ENCODE assay signal across 8 cellular contexts in the genomic region with DNA sequence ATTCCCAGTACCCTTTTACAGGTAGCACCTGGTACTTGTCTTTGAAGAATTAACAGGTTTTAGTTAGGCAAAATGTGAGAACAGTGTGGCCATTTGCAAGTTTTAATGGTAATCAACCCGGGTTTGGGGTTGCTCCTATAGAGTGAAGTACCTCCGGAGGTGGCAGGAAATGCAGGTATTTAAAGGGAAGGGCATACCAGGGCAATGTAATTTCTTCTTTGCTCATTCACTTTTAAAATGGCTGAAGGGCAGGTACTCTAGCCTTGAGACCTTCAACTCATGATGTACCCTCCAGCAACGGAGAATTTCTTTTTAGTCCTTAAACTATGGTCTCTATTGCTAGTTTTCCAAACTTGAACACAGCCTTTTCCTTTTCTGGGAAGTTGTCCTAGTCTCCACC. TPM values are rescaled to one million over a fixed set of nuclear protein-coding genes. Genes with fewer than 3 reads are reported as not detected.
DNase-seq lines count a peak whose midpoint lies in the region; ATAC-seq, FAIRE-seq and TF ChIP-seq lines count a peak whose summit lies in the region.

No MANE protein-coding gene starts in this region.

- no peak overlapping the region for H2BK120ac ChIP-seq in mesenchymal stem cell (ENCODE audit: low read depth, low read length)

- H3K4ac ChIP-seq in mesenchymal stem cell (ENCODE audit: low read depth in 1 of 2, low read length in 2 of 2): no peak overlapping the region

- TF ChIP-seq CTCF in right atrium auricular region (IDR thresholded peaks at IDR 0.05): no peak
- TF ChIP-seq CTCF in brain (conservative IDR thresholded peaks at IDR 0.05): no peak

- H3K27me3 ChIP-seq in right atrium auricular region (no peaks in the 10 kb centered on the region), mesenchymal stem cell (ENCODE audit: control insufficient read depth in 1 of 2, insufficient read depth in 1 of 2, low read length in 2 of 2) (no peaks in the 10 kb centered on the region), aorta (ENCODE audit: control insufficient read depth in 1 of 2, insufficient read depth in 2 of 2, low read length in 1 of 2) (no peaks in the 10 kb centered on the region)

- peak overlapping the region; percentile 97 to 100 (median 100) for H3K27ac Mint-ChIP-seq in brain

- H3K4me1 ChIP-seq in right atrium auricular region (peaks cover 0 to 41% of the 10 kb centered on the region in 2 donors), mesenchymal stem cell (ENCODE audit: control insufficient read depth, insufficient read depth, low read depth, low read length) (peaks cover 6% of the 10 kb centered on the region), aorta (ENCODE audit: control insufficient read depth in 1 of 2, insufficient read depth in 2 of 2, low read length in 2 of 2) (no peaks in the 10 kb centered on the region)

- ATAC-seq in left ventricle myocardium superior: no peak
- no peak for ATAC-seq in aorta (ENCODE audit: low FRiP score)
- ATAC-seq in HG03354 (IDR thresholded peaks at IDR 0.05; ENCODE audit: poor library complexity, severe bottlenecking, unreplicated experiment): no peak

- H3K9me3 Mint-ChIP-seq in brain: peaks cover 0 to 5% (median 0%) of the 10 kb centered on the region in 5 experiments

- peak overlapping the region; percentile 54 for H3K4me2 ChIP-seq in mesenchymal stem cell (ENCODE audit: low read length, poor library complexity, severe bottlenecking)

- no peak for DNase-seq in right atrium auricular region (ENCODE audit: low spot score)
- no peak for DNase-seq in left ventricle myocardium superior
- DNase-seq in mesenchymal stem cell: no peak
- DNase-seq in aorta: no peak
- DNase-seq in HTR-8/SVneo (ENCODE audit: insufficient read length, low spot score): no peak
- DNase-seq in NCI-H510A treated with DMSO at 0.1 percent for 48 hours (lab: John Stamatoyannopoulos, UW): no peak

- 8% methylated on average over 2 of the region's 3 CpGs for WGBS in mesenchymal stem cell
- 25 to 32% methylated on average over 3 of the region's 3 CpGs for WGBS in aorta, 2 donors

- H3K36me3 ChIP-seq in right atrium auricular region (no peaks in the 10 kb centered on the region), mesenchymal stem cell (ENCODE audit: control insufficient read depth in 1 of 2, insufficient read depth in 2 of 2, low read depth in 1 of 2, low read length in 2 of 2) (peaks cover 0 to 8% of the 10 kb centered on the region in 2 experiments), aorta (ENCODE audit: control insufficient read depth in 1 of 2, insufficient read depth in 2 of 2, low read length in 1 of 2) (no peaks in the 10 kb centered on the region)

- intact Hi-C loops in left ventricle myocardium superior (cut with micrococcal nuclease) (no loop called here), aorta (cut with DNase I) (loop anchor here in 1 of 2 donors (2.0 kb wide), 2 partner anchors 24 to 88 kb away; a partner anchor contains a TSS)

- no peak overlapping the region for H2AFZ ChIP-seq in mesenchymal stem cell (ENCODE audit: low read depth, low read length)

- H4K91ac ChIP-seq in mesenchymal stem cell (ENCODE audit: low read length): no peak overlapping the region

- H3K79me1 ChIP-seq in mesenchymal stem cell (replicated peaks; ENCODE audit: low read length, poor library complexity, severe bottlenecking): peaks cover 6% of the 10 kb centered on the region

- H3K18ac ChIP-seq in mesenchymal stem cell (ENCODE audit: low read depth in 1 of 2, low read length in 2 of 2): no peak overlapping the region

- H4K8ac ChIP-seq in mesenchymal stem cell (ENCODE audit: low read length): no peak overlapping the region

- H3K4me3 ChIP-seq in right atrium auricular region (no peak overlapping the region), mesenchymal stem cell (ENCODE audit: insufficient read depth in 1 of 2, low read depth in 1 of 2, low read length in 2 of 2) (peak overlapping the region in 1 of 2 experiments; percentile 91), aorta (ENCODE audit: low read length in 2 of 2) (no peak overlapping the region)

- H2BK12ac ChIP-seq in mesenchymal stem cell (ENCODE audit: low read length in 2 of 2): no peak overlapping the region

- H3K27me3 Mint-ChIP-seq in brain: peaks cover 7% of the 10 kb centered on the region

- peak overlapping the region; percentile 98 for H3K9ac ChIP-seq in mesenchymal stem cell (ENCODE audit: low read length)

- no peak overlapping the region for H2BK15ac ChIP-seq in mesenchymal stem cell (ENCODE audit: low read depth, poor library complexity, severe bottlenecking)

- H3K4me3 Mint-ChIP-seq in brain: peak overlapping the region; percentile 86 to 97 (median 92)

- H3K9me3 ChIP-seq in right atrium auricular region (no peaks in the 10 kb centered on the region), mesenchymal stem cell (ENCODE audit: control insufficient read depth, low read length) (no peaks in the 10 kb centered on the region), aorta (ENCODE audit: control insufficient read depth, low read length) (no peaks in the 10 kb centered on the region)

- H2AK5ac ChIP-seq in mesenchymal stem cell (ENCODE audit: low read length, severe bottlenecking): peak overlapping the region; percentile 60

- peaks cover 23% of the 10 kb centered on the region for H3K36me3 Mint-ChIP-seq in brain

- peaks cover 62% of the 10 kb centered on the region for H3K4me1 Mint-ChIP-seq in brain

- no peak overlapping the region for H3K14ac ChIP-seq in mesenchymal stem cell (ENCODE audit: low read length in 2 of 2)

- no peak overlapping the region for H3K23ac ChIP-seq in mesenchymal stem cell (ENCODE audit: low read length in 2 of 2)

- no peak overlapping the region for H2BK5ac ChIP-seq in mesenchymal stem cell (ENCODE audit: low read depth, low read length, poor library complexity, severe bottlenecking)

- peak overlapping the region; percentile 97 to 100 for H3K27ac ChIP-seq in right atrium auricular region
- H3K27ac ChIP-seq in mesenchymal stem cell (ENCODE audit: low read length, poor library complexity, severe bottlenecking): peak overlapping the region; percentile 99
- peak overlapping the region; percentile 81 to 91 for H3K27ac ChIP-seq in aorta (ENCODE audit: low read depth in 1 of 2, low read length in 2 of 2)

- FAIRE-seq in HTR-8/SVneo (lab: Jason Lieb, UNC): no peak

RNA-seq across cellular contexts. Expression of a gene that starts 1.3 kb away (rescaled TPM):
- 10 to 100 TPM; 50.4 to 56.3 TPM for total RNA-seq in right atrium auricular region
- 74.3 TPM for total RNA-seq in left ventricle myocardium superior
- 41.9 TPM for polyA plus RNA-seq in brain (ENCODE audit: insufficient read depth, low read depth, low replicate concordance)
- polyA plus RNA-seq in mesenchymal stem cell (2013, experiment 1 of 2): 154 TPM
- 164 TPM for polyA plus RNA-seq in mesenchymal stem cell (2013, experiment 2 of 2)
- total RNA-seq in aorta: 100 to 1,000 TPM in 1 of 2 donors, 10 to 100 TPM in 1; 56.1 to 135 TPM
- 10 to 100 TPM; 51.3 to 54.0 TPM for polyA plus RNA-seq in aorta

RNA-seq across cellular contexts. Expression of a gene that starts 24.2 kb away (rescaled TPM):
- total RNA-seq in right atrium auricular region (10 to 100 TPM; 18.4 to 18.8 TPM), left ventricle myocardium superior (16.7 TPM), aorta (10 to 100 TPM; 17.3 to 31.4 TPM)
- polyA plus RNA-seq in brain (ENCODE audit: insufficient read depth, low read depth, low replicate concordance) (6.3 TPM), aorta (10 to 100 TPM; 11.3 to 40.8 TPM)
- polyA plus RNA-seq in mesenchymal stem cell (2013, experiment 1 of 2): 37.4 TPM
- polyA plus RNA-seq in mesenchymal stem cell (2013, experiment 2 of 2): 36.9 TPM
